In the genomic region with DNA sequence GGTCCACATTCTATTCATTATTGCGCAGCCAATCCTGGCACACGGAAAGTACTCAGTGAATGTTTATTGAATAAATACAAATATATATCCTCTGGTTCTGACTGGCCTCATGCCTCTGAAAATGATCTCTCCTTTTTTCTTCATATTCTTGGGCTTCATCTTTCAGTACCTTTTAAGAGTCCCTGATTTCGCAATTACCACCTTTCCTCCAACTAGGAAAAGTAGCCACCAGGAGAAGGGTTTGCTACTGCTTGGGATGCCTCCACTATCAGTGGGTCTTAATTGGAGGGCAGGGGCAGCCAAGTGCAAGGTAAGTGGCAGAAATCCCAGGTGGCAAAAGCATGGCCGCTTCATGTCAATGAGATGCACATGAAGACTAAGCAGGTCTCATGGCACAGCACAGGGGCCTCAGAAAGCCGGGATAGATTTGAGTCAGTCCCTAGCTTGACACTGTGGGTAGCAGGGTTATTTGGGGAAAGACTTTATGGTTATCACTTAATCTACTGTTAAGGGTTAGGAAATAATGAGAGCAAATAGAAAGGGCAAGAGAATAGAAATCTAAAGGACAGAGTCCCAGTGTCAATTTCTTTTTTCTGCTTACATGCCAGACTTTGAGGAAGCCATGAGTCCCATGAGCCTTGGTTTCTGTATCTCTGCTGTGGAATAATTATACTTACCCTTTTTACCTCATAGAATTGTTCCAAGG, we compare ENCODE assay signal across 32 cellular contexts.
"Had no signal": no experiment of that assay in that cellular context is flagged by ENCODE, and none has a peak within 500 bp of the region (broad histone marks: within the 10 kb centered on the region; RNA-seq: fewer than 3 reads in every experiment).

No MANE protein-coding gene starts in this region.

- FAIRE-seq: colon had no signal

- H3K9me3 ChIP-seq: adrenal gland, body of pancreas, esophagus squamous epithelium, gastroesophageal sphincter had no signal

- H3K27ac ChIP-seq: adrenal gland, body of pancreas, epithelial cell of prostate, esophagus squamous epithelium, gastroesophageal sphincter had no signal

- H3K9me3 Mint-ChIP-seq: activated CD4-positive, alpha-beta memory T cell treated with anti-CD3 and anti-CD28 coated beads for 36 hours; activated naive CD4-positive, alpha-beta T cell treated with anti-CD3 and anti-CD28 coated beads for 36 hours; activated naive CD4-positive, alpha-beta T cell treated with anti-CD3 and anti-CD28 coated beads, Interleukin-2, amount 50 U/mL, for 24 hours; activated naive CD8-positive, alpha-beta T cell treated with anti-CD3 and anti-CD28 coated beads, Interleukin-2, amount 50 U/mL, for 24 hours; activated T-helper 1 cell treated with anti-CD3 and anti-CD28 coated beads, Interleukin-12 subunit alpha, Interleukin-12 subunit beta, Interleukin-2, Interleukin-4 antibody, amounts not matched to agents 30 ng/mL and 10 ng/mL and 1 ng/mL, durations not matched to agents 14 hours and 24 hours and 36 hours; activated T-helper 2 cell treated with anti-CD3 and anti-CD28 coated beads, Interferon-gamma antibody, Interleukin-2, Interleukin-4, amounts not matched to agents 10 μg/mL and 5 μg/mL and 100 μg/mL, durations not matched to agents 14 hours and 24 hours and 36 hours; effector memory CD8-positive, alpha-beta T cell had no signal

- ATAC-seq: activated CD4-positive, alpha-beta T cell treated with anti-CD3 and anti-CD28 coated beads for 36 hours; activated CD8-positive, alpha-beta memory T cell treated with anti-CD3 and anti-CD28 coated beads, Interleukin-2, amount 10 ng/mL, durations not matched to agents 7 days and 5 days; activated CD8-positive, alpha-beta T cell treated with anti-CD3 and anti-CD28 coated beads, Interleukin-2, amount 10 ng/mL, durations not matched to agents 7 days and 5 days; activated naive CD8-positive, alpha-beta T cell treated with anti-CD3 and anti-CD28 coated beads, Interleukin-2, amount 50 U/mL, for 24 hours; body of pancreas; effector memory CD8-positive, alpha-beta T cell; gastroesophageal sphincter had no signal

- H3K27me3 Mint-ChIP-seq: activated CD4-positive, alpha-beta memory T cell treated with anti-CD3 and anti-CD28 coated beads for 36 hours; activated CD4-positive, alpha-beta T cell treated with anti-CD3 and anti-CD28 coated beads, Interleukin-2, amount 10 ng/mL, durations not matched to agents 24 days and 14 days; activated naive CD4-positive, alpha-beta T cell treated with anti-CD3 and anti-CD28 coated beads, Interleukin-2, amount 50 U/mL, for 24 hours; activated naive CD8-positive, alpha-beta T cell treated with anti-CD3 and anti-CD28 coated beads for 36 hours; activated naive CD8-positive, alpha-beta T cell treated with anti-CD3 and anti-CD28 coated beads, Interleukin-2, amount 50 U/mL, for 24 hours had no signal

- H3K27ac Mint-ChIP-seq: activated CD4-positive, alpha-beta memory T cell treated with anti-CD3 and anti-CD28 coated beads for 36 hours; activated CD4-positive, alpha-beta T cell treated with anti-CD3 and anti-CD28 coated beads for 36 hours; activated CD4-positive, alpha-beta T cell treated with anti-CD3 and anti-CD28 coated beads, Interleukin-2, amount 10 ng/mL, durations not matched to agents 24 days and 14 days; activated CD8-positive, alpha-beta memory T cell treated with anti-CD3 and anti-CD28 coated beads, Interleukin-2, amount 10 ng/mL, durations not matched to agents 7 days and 5 days; activated CD8-positive, alpha-beta T cell treated with anti-CD3 and anti-CD28 coated beads, Interleukin-2, amount 10 ng/mL, durations not matched to agents 7 days and 5 days; activated naive CD4-positive, alpha-beta T cell treated with anti-CD3 and anti-CD28 coated beads for 36 hours; activated naive CD4-positive, alpha-beta T cell treated with anti-CD3 and anti-CD28 coated beads, Interleukin-2, amount 50 U/mL, for 24 hours; activated naive CD8-positive, alpha-beta T cell treated with anti-CD3 and anti-CD28 coated beads for 36 hours; activated naive CD8-positive, alpha-beta T cell treated with anti-CD3 and anti-CD28 coated beads, Interleukin-2, amount 50 U/mL, for 24 hours; activated T-helper 1 cell treated with anti-CD3 and anti-CD28 coated beads, Interleukin-12 subunit alpha, Interleukin-12 subunit beta, Interleukin-2, Interleukin-4 antibody, amounts not matched to agents 30 ng/mL and 10 ng/mL and 1 ng/mL, durations not matched to agents 14 hours and 24 hours and 36 hours; activated T-helper 2 cell treated with anti-CD3 and anti-CD28 coated beads, Interferon-gamma antibody, Interleukin-2, Interleukin-4, amounts not matched to agents 10 μg/mL and 5 μg/mL and 100 μg/mL, durations not matched to agents 14 hours and 24 hours and 36 hours; effector memory CD8-positive, alpha-beta T cell had no signal

- H3K4me3 ChIP-seq: adrenal gland, body of pancreas, esophagus squamous epithelium, gastroesophageal sphincter had no signal

- H3K27me3 ChIP-seq: adrenal gland, body of pancreas, esophagus squamous epithelium, gastroesophageal sphincter had no signal

- H3K4me1 ChIP-seq: adrenal gland, body of pancreas had no signal

- H3K36me3 ChIP-seq: adrenal gland, esophagus squamous epithelium, gastroesophageal sphincter had no signal

- H3K4me3 Mint-ChIP-seq: activated CD4-positive, alpha-beta memory T cell treated with anti-CD3 and anti-CD28 coated beads for 36 hours; activated CD4-positive, alpha-beta T cell treated with anti-CD3 and anti-CD28 coated beads for 36 hours; activated CD4-positive, alpha-beta T cell treated with anti-CD3 and anti-CD28 coated beads, Interleukin-2, amount 10 ng/mL, durations not matched to agents 24 days and 14 days; activated CD8-positive, alpha-beta memory T cell treated with anti-CD3 and anti-CD28 coated beads, Interleukin-2, amount 10 ng/mL, durations not matched to agents 7 days and 5 days; activated CD8-positive, alpha-beta T cell treated with anti-CD3 and anti-CD28 coated beads, Interleukin-2, amount 10 ng/mL, durations not matched to agents 7 days and 5 days; activated naive CD4-positive, alpha-beta T cell treated with anti-CD3 and anti-CD28 coated beads for 36 hours; activated naive CD4-positive, alpha-beta T cell treated with anti-CD3 and anti-CD28 coated beads, Interleukin-2, amount 50 U/mL, for 24 hours; activated naive CD8-positive, alpha-beta T cell treated with anti-CD3 and anti-CD28 coated beads for 36 hours; activated naive CD8-positive, alpha-beta T cell treated with anti-CD3 and anti-CD28 coated beads, Interleukin-2, amount 50 U/mL, for 24 hours; activated T-helper 1 cell treated with anti-CD3 and anti-CD28 coated beads, Interleukin-12 subunit alpha, Interleukin-12 subunit beta, Interleukin-2, Interleukin-4 antibody, amounts not matched to agents 30 ng/mL and 10 ng/mL and 1 ng/mL, durations not matched to agents 14 hours and 24 hours and 36 hours; effector memory CD8-positive, alpha-beta T cell had no signal

- DNase-seq: activated CD4-positive, alpha-beta memory T cell treated with anti-CD3 and anti-CD28 coated beads for 36 hours; activated CD4-positive, alpha-beta T cell treated with anti-CD3 and anti-CD28 coated beads for 36 hours; activated CD4-positive, alpha-beta T cell treated with anti-CD3 and anti-CD28 coated beads, Interleukin-2, amount 10 ng/mL, durations not matched to agents 24 days and 14 days; activated CD4-positive, CD25-positive, alpha-beta regulatory T cell; activated CD4-positive, CD25-positive, alpha-beta regulatory T cell treated with anti-CD3 and anti-CD28 coated beads, Interleukin-2, amount 50 U/mL, for 72 hours; activated CD8-positive, alpha-beta memory T cell treated with anti-CD3 and anti-CD28 coated beads, Interleukin-2, amount 10 ng/mL, durations not matched to agents 7 days and 5 days; activated CD8-positive, alpha-beta memory T cell treated with anti-CD3 and anti-CD28 coated beads, Interleukin-2, amount 50 U/mL, for 4 hours; activated CD8-positive, alpha-beta T cell treated with anti-CD3 and anti-CD28 coated beads, Interleukin-2, amount 10 ng/mL, durations not matched to agents 7 days and 5 days; activated effector memory CD4-positive, alpha-beta T cell treated with anti-CD3 and anti-CD28 coated beads, Interleukin-2, amount 50 U/mL, for 16 hours; activated naive CD4-positive, alpha-beta T cell treated with anti-CD3 and anti-CD28 coated beads for 36 hours; activated naive CD8-positive, alpha-beta T cell treated with anti-CD3 and anti-CD28 coated beads for 36 hours; activated naive CD8-positive, alpha-beta T cell treated with anti-CD3 and anti-CD28 coated beads, Interleukin-2, amount 50 U/mL, for 24 hours; activated T-cell treated with anti-CD3 and anti-CD28 coated beads, Interleukin-2, amount 50 U/mL, for 1 hour; activated T-cell treated with anti-CD3 and anti-CD28 coated beads, Interleukin-2, amount 50 U/mL, for 48 hours; adrenal gland; amygdala; aorta; body of pancreas; caudate nucleus; cortex of kidney; dermis blood vessel endothelial cell; effector CD4-positive, alpha-beta T cell; effector memory CD8-positive, alpha-beta T cell; esophagus squamous epithelium; foreskin melanocyte; T-helper 2 cell had no signal
